Comparison of ENCODE assay signal across 8 cellular contexts in genomic region chr14:64707661-64708060, GRCh38. TPM values are rescaled to one million over a fixed set of nuclear protein-coding genes. Genes with fewer than 3 reads are reported as not detected.
DNase-seq lines count a peak whose midpoint lies in the region; ATAC-seq and FAIRE-seq lines count a peak whose summit lies in the region.

No MANE protein-coding gene starts in this region.

- DNase-seq in GM03348 (ENCODE audit: low spot score) (peak; percentile 63), RCC 7860 (ENCODE audit: low spot score) (peak; percentile 66), pons (ENCODE audit: low spot score) (peak; percentile 39), NCI-H1694 (lab: John Stamatoyannopoulos, UW) (no peak), NCI-H526 (lab: John Stamatoyannopoulos, UW) (no peak), NCI-H1436 (lab: John Stamatoyannopoulos, UW) (no peak)
- DNase-seq in stimulated activated CD4-positive, alpha-beta T cell treated with anti-CD3 and anti-CD28 coated beads, Interleukin-2, amount 100 ng/mL, for 24 hours: no peak

- ATAC-seq in esophagus mucosa: peak; percentile 77

- FAIRE-seq in RCC 7860 (lab: Jason Lieb, UNC): peak; percentile 80

RNA-seq across cellular contexts. Expression of gene PLEKHG3, which starts 3.4 kb away (rescaled TPM):
- 62.9 TPM for total RNA-seq in esophagus mucosa

Comparison
In these comparisons a context has a peak if more than half of its experiments do, and no peak if none do; other contexts are left out.
1. DNase-seq: peak in GM03348 (single experiment), RCC 7860 (single experiment) and pons (single experiment); none in stimulated activated CD4-positive, alpha-beta T cell treated with anti-CD3 and anti-CD28 coated beads, Interleukin-2, amount 100 ng/mL, for 24 hours (0 of 2), NCI-H1694 (single experiment), NCI-H526 (0 of 2) and NCI-H1436 (single experiment).